16 cellular contexts compared by ENCODE assay signal in the genomic region with DNA sequence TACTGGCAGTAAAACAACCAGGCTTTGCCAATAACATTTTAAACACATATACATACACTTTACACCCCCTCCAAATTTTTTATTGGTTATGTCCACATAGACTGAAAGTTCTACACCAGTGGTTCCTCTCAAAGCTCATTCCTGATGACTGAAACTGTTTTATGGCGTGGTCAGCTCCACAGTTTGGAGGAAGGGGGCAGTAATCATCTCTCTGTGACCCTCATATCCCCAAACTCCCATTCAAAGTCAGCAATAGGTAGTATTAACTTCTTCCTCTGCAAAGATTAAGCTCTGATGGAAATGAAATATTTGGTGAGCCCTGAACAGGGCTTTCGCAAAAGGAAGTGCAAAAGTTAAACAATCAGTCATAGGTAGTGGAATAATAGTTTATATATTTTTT. TPM values are rescaled to one million over a fixed set of nuclear protein-coding genes. Genes with fewer than 3 reads are reported as not detected.
DNase-seq lines count a peak whose midpoint lies in the region; ATAC-seq and TF ChIP-seq lines count a peak whose summit lies in the region.
"Had no signal": no experiment of that assay in that cellular context is flagged by ENCODE, and none has a peak within 500 bp of the region (broad histone marks: within the 10 kb centered on the region; RNA-seq: fewer than 3 reads in every experiment).

No MANE protein-coding gene starts in this region.

- H3K79me2 ChIP-seq in OCI-LY1 (ENCODE audit: insufficient read depth, low read length) (no peaks in the 10 kb centered on the region), osteoblast (ENCODE audit: insufficient read depth, low read length) (no peaks in the 10 kb centered on the region)

- H3K4me3 Mint-ChIP-seq in stimulated activated naive B cell treated with anti-CD40 and anti-IgM and Interleukin-4, amounts not matched to agents 10 μg/mL and 1 μg/mL and 100 μg/mL, for 72 hours, result no peak overlapping the region
- H3K4me3 Mint-ChIP-seq: activated naive CD8-positive, alpha-beta T cell treated with anti-CD3 and anti-CD28 coated beads, Interleukin-2, amount 50 U/mL, for 24 hours; activated T-cell treated with anti-CD3 and anti-CD28 coated beads, Interleukin-2, amount 50 U/mL, for 4 hours; CD4-positive, CD25-positive, alpha-beta regulatory T cell; dendritic cell treated with granulocyte-macrophage colony-stimulating factor and Interleukin-4, amounts not matched to agents 40 ng/mL and 50 ng/mL, for 4 days; naive thymus-derived CD4-positive, alpha-beta T cell had no signal

- no peak for ATAC-seq in stimulated activated naive B cell treated with anti-CD40 and anti-IgM and Interleukin-4, amounts not matched to agents 10 μg/mL and 1 μg/mL and 100 μg/mL, for 72 hours (replicated peaks)
- no peak for ATAC-seq in HG03135 (IDR thresholded peaks at IDR 0.05; ENCODE audit: unreplicated experiment)
- no peak for ATAC-seq in GM21381 (IDR thresholded peaks at IDR 0.05; ENCODE audit: unreplicated experiment)
- ATAC-seq: activated naive CD8-positive, alpha-beta T cell treated with anti-CD3 and anti-CD28 coated beads, Interleukin-2, amount 50 U/mL, for 24 hours; activated T-cell treated with anti-CD3 and anti-CD28 coated beads, Interleukin-2, amount 50 U/mL, for 4 hours; naive thymus-derived CD4-positive, alpha-beta T cell had no signal

- H3K9me3 ChIP-seq in OCI-LY1 (ENCODE audit: low read length) (no peaks in the 10 kb centered on the region), osteoblast (ENCODE audit: low read depth, low read length) (no peaks in the 10 kb centered on the region)
- H3K9me3 ChIP-seq: thoracic aorta had no signal

- peak; percentile 25; the same call in 1 of the 2 replicates for TF ChIP-seq CTCF in OCI-LY1 (IDR thresholded peaks at IDR 0.05; ENCODE audit: low read length)
- peak; percentile 54 for TF ChIP-seq CTCF in choroid plexus epithelial cell (conservative IDR thresholded peaks at IDR 0.05; ENCODE audit: low read depth, low read length)
- peak; percentile 19 for TF ChIP-seq CTCF in osteoblast (IDR thresholded peaks at IDR 0.05; ENCODE audit: extremely low read depth, low read depth, low read length)

- no peaks in the 10 kb centered on the region for H3K9me3 Mint-ChIP-seq in stimulated activated naive B cell treated with anti-CD40 and anti-IgM and Interleukin-4, amounts not matched to agents 10 μg/mL and 1 μg/mL and 100 μg/mL, for 72 hours
- H3K9me3 Mint-ChIP-seq: activated naive CD8-positive, alpha-beta T cell treated with anti-CD3 and anti-CD28 coated beads, Interleukin-2, amount 50 U/mL, for 24 hours; activated T-cell treated with anti-CD3 and anti-CD28 coated beads, Interleukin-2, amount 50 U/mL, for 4 hours; CD4-positive, CD25-positive, alpha-beta regulatory T cell; dendritic cell treated with granulocyte-macrophage colony-stimulating factor and Interleukin-4, amounts not matched to agents 40 ng/mL and 50 ng/mL, for 4 days; naive thymus-derived CD4-positive, alpha-beta T cell had no signal

- no peak overlapping the region for H3K9ac ChIP-seq in OCI-LY1 (ENCODE audit: low read length)

- no peaks in the 10 kb centered on the region for H3F3A ChIP-seq in OCI-LY1 (ENCODE audit: insufficient read depth, low read length)

- no peak overlapping the region for H3K27ac Mint-ChIP-seq in stimulated activated naive B cell treated with anti-CD40 and anti-IgM and Interleukin-4, amounts not matched to agents 10 μg/mL and 1 μg/mL and 100 μg/mL, for 72 hours
- H3K27ac Mint-ChIP-seq: activated naive CD8-positive, alpha-beta T cell treated with anti-CD3 and anti-CD28 coated beads, Interleukin-2, amount 50 U/mL, for 24 hours; dendritic cell treated with granulocyte-macrophage colony-stimulating factor and Interleukin-4, amounts not matched to agents 40 ng/mL and 50 ng/mL, for 4 days; naive thymus-derived CD4-positive, alpha-beta T cell had no signal

- peaks cover 3 to 5% of the 10 kb centered on the region in 2 donors for H3K27me3 Mint-ChIP-seq in stimulated activated naive B cell treated with anti-CD40 and anti-IgM and Interleukin-4, amounts not matched to agents 10 μg/mL and 1 μg/mL and 100 μg/mL, for 72 hours
- H3K27me3 Mint-ChIP-seq: activated naive CD8-positive, alpha-beta T cell treated with anti-CD3 and anti-CD28 coated beads, Interleukin-2, amount 50 U/mL, for 24 hours had no signal

- H3K36me3 ChIP-seq in H7 (replicated peaks; ENCODE audit: control insufficient read depth, insufficient read depth, low read length) (no peaks in the 10 kb centered on the region), OCI-LY1 (ENCODE audit: insufficient read depth, low read length) (no peaks in the 10 kb centered on the region), osteoblast (ENCODE audit: insufficient read depth, low read length) (no peaks in the 10 kb centered on the region)
- H3K36me3 ChIP-seq: thoracic aorta had no signal

- H3K27ac ChIP-seq in OCI-LY1 (ENCODE audit: low read depth, low read length, poor library complexity, severe bottlenecking), result no peak overlapping the region
- H3K27ac ChIP-seq in osteoblast (ENCODE audit: low read depth, low read length), result no peak overlapping the region
- H3K27ac ChIP-seq: thoracic aorta had no signal

- no peaks in the 10 kb centered on the region for H3K4me1 Mint-ChIP-seq in stimulated activated naive B cell treated with anti-CD40 and anti-IgM and Interleukin-4, amounts not matched to agents 10 μg/mL and 1 μg/mL and 100 μg/mL, for 72 hours
- H3K4me1 Mint-ChIP-seq: activated naive CD8-positive, alpha-beta T cell treated with anti-CD3 and anti-CD28 coated beads, Interleukin-2, amount 50 U/mL, for 24 hours; CD4-positive, CD25-positive, alpha-beta regulatory T cell; naive thymus-derived CD4-positive, alpha-beta T cell had no signal

- H4K20me1 ChIP-seq in OCI-LY1 (ENCODE audit: insufficient read depth, low read length) (no peaks in the 10 kb centered on the region), osteoblast (ENCODE audit: insufficient read depth, low read length) (no peaks in the 10 kb centered on the region)

- no peak overlapping the region for H2AFZ ChIP-seq in OCI-LY1 (ENCODE audit: low read length)
- H2AFZ ChIP-seq in osteoblast (ENCODE audit: low read length), result no peak overlapping the region

- H3K9me2 ChIP-seq in OCI-LY1 (ENCODE audit: low read depth, low read length), result no peaks in the 10 kb centered on the region

- no peaks in the 10 kb centered on the region for H3K27me3 ChIP-seq in H7 (ENCODE audit: control insufficient read depth, insufficient read depth, low read length)
- H3K27me3 ChIP-seq in OCI-LY1 (ENCODE audit: insufficient read depth, low read length), result no peaks in the 10 kb centered on the region
- H3K27me3 ChIP-seq in osteoblast (ENCODE audit: insufficient read depth, low read length), result peaks cover 3% of the 10 kb centered on the region

- H3K36me3 Mint-ChIP-seq in stimulated activated naive B cell treated with anti-CD40 and anti-IgM and Interleukin-4, amounts not matched to agents 10 μg/mL and 1 μg/mL and 100 μg/mL, for 72 hours, result no peaks in the 10 kb centered on the region
- H3K36me3 Mint-ChIP-seq: CD4-positive, CD25-positive, alpha-beta regulatory T cell; naive thymus-derived CD4-positive, alpha-beta T cell had no signal

- H3K4me3 ChIP-seq in H7 (ENCODE audit: insufficient read depth, low read depth, low read length) (no peak overlapping the region), OCI-LY1 (ENCODE audit: low read depth, low read length, poor library complexity, severe bottlenecking) (no peak overlapping the region), choroid plexus epithelial cell (ENCODE audit: low read depth, low read length) (no peak overlapping the region), osteoblast (ENCODE audit: insufficient read depth, low read length) (no peak overlapping the region)
- H3K4me3 ChIP-seq: thoracic aorta had no signal

- peaks cover 20% of the 10 kb centered on the region for H3K4me1 ChIP-seq in OCI-LY1 (ENCODE audit: insufficient read depth, low read length, severe bottlenecking)
- H3K4me1 ChIP-seq in osteoblast (ENCODE audit: insufficient read depth, low read length), result no peaks in the 10 kb centered on the region

- DNase-seq in H7 (peak; percentile 30), choroid plexus epithelial cell (ENCODE audit: low read depth) (peak; percentile 50), osteoblast (ENCODE audit: insufficient read length, low spot score, missing footprints) (no peak)
- DNase-seq in stimulated activated naive B cell treated with anti-CD40 and anti-IgM and Interleukin-4, amounts not matched to agents 10 μg/mL and 1 μg/mL and 100 μg/mL, for 72 hours, result no peak
- DNase-seq: activated CD4-positive, alpha-beta T cell treated with anti-CD3 and anti-CD28 coated beads, Interleukin-2, amount 50 U/mL, for 4 hours; activated naive CD8-positive, alpha-beta T cell treated with anti-CD3 and anti-CD28 coated beads, Interleukin-2, amount 50 U/mL, for 24 hours; activated T-cell treated with anti-CD3 and anti-CD28 coated beads, Interleukin-2, amount 50 U/mL, for 4 hours; CD4-positive, CD25-positive, alpha-beta regulatory T cell; EL; naive thymus-derived CD4-positive, alpha-beta T cell; stimulated activated CD4-positive, alpha-beta T cell treated with anti-CD3 and anti-CD28 coated beads, Interleukin-1b, Interleukin-23, amount 100 ng/mL, for 48 hours had no signal

- H3K4me2 ChIP-seq in OCI-LY1 (ENCODE audit: low read length) (no peak overlapping the region), osteoblast (ENCODE audit: insufficient read depth, low read length) (no peak overlapping the region)

RNA-seq across cellular contexts. Expression of a gene that starts 55.3 kb away (rescaled TPM):
- total RNA-seq in H7 (2014; rRNA removed; shearing (Covaris generic)), result 11.4 and 13.7 TPM in 2 replicates
- total RNA-seq in osteoblast, result 19.5 and 24.2 TPM in 2 replicates

Comparison
In these comparisons a context has a peak if more than half of its experiments do, and no peak if none do; other contexts are left out.
1. DNase-seq: peak in H7 (single experiment) and choroid plexus epithelial cell (single experiment); none in osteoblast (single experiment) and stimulated activated naive B cell treated with anti-CD40 and anti-IgM and Interleukin-4, amounts not matched to agents 10 μg/mL and 1 μg/mL and 100 μg/mL, for 72 hours (single experiment).
2. Peak in every context shown above with its lines, with median percentiles within 50 percentile points of each other: CTCF ChIP-seq.